Comparison of ENCODE assay signal across 30 cellular contexts in genomic region chrX:155957843-155958242, GRCh38. TPM values are rescaled to one million over a fixed set of nuclear protein-coding genes. Genes with fewer than 3 reads are reported as not detected.
"Had no signal": no experiment of that assay in that cellular context is flagged by ENCODE, and none has a peak within 500 bp of the region (broad histone marks: within the 10 kb centered on the region; RNA-seq: fewer than 3 reads in every experiment).

No MANE protein-coding gene starts in this region.

- H3K4me3 ChIP-seq: adrenal gland, ascending aorta, heart right ventricle, lower lobe of right lung, ovary, psoas muscle, skin epidermis, stomach, suprapubic skin, transverse colon, uterus had no signal

- H3K27ac Mint-ChIP-seq: activated CD8-positive, alpha-beta T cell treated with anti-CD3 and anti-CD28 coated beads, Interleukin-2, amount 10 ng/mL, durations not matched to agents 7 days and 5 days; activated naive CD8-positive, alpha-beta T cell; activated T-cell treated with anti-CD3 and anti-CD28 coated beads, Interleukin-2, amount 50 U/mL, for 24 hours; activated T-helper 17 cell treated with anti-CD3 and anti-CD28 coated beads, Interleukin-2, amount 50 U/mL, for 72 hours; immature natural killer cell; natural killer cell treated with Interleukin-12 subunit alpha and Interleukin-12 subunit beta and Interleukin-15 and Interleukin-18, amount 100 ng/mL, for 72 hours; stimulated activated effector memory CD8-positive, alpha-beta T cell treated with anti-CD3 and anti-CD28 coated beads, Interleukin-12 subunit alpha, Interleukin-12 subunit beta, amount 100 ng/mL, for 72 hours had no signal

- H3K27ac ChIP-seq: adrenal gland, ascending aorta, brain microvascular endothelial cell, epithelial cell of prostate, heart right ventricle, lower lobe of right lung, neutrophil, ovary, psoas muscle, skin epidermis, stomach, suprapubic skin, transverse colon, uterus had no signal

- ATAC-seq: activated CD8-positive, alpha-beta T cell treated with anti-CD3 and anti-CD28 coated beads, Interleukin-2, amount 10 ng/mL, durations not matched to agents 7 days and 5 days; activated T-helper 17 cell treated with anti-CD3 and anti-CD28 coated beads, Interleukin-2, amount 50 U/mL, for 72 hours; heart right ventricle; left lobe of liver; lower lobe of right lung; natural killer cell treated with Interleukin-12 subunit alpha and Interleukin-12 subunit beta and Interleukin-15 and Interleukin-18, amount 100 ng/mL, for 72 hours; psoas muscle; right cardiac atrium; stimulated activated effector memory CD8-positive, alpha-beta T cell treated with anti-CD3 and anti-CD28 coated beads, Interleukin-12 subunit alpha, Interleukin-12 subunit beta, amount 100 ng/mL, for 72 hours had no signal

- H3K36me3 ChIP-seq: adrenal gland, ascending aorta, brain microvascular endothelial cell, heart right ventricle, lower lobe of right lung, neutrophil, ovary, stomach, suprapubic skin, transverse colon, uterus had no signal

- H3K4me3 Mint-ChIP-seq: activated CD8-positive, alpha-beta T cell treated with anti-CD3 and anti-CD28 coated beads, Interleukin-2, amount 10 ng/mL, durations not matched to agents 7 days and 5 days; activated naive CD8-positive, alpha-beta T cell; activated T-cell treated with anti-CD3 and anti-CD28 coated beads, Interleukin-2, amount 50 U/mL, for 24 hours; activated T-helper 17 cell treated with anti-CD3 and anti-CD28 coated beads, Interleukin-2, amount 50 U/mL, for 72 hours; immature natural killer cell; natural killer cell treated with Interleukin-12 subunit alpha and Interleukin-12 subunit beta and Interleukin-15 and Interleukin-18, amount 100 ng/mL, for 72 hours; stimulated activated effector memory CD8-positive, alpha-beta T cell treated with anti-CD3 and anti-CD28 coated beads, Interleukin-12 subunit alpha, Interleukin-12 subunit beta, amount 100 ng/mL, for 72 hours had no signal

- H3K4me1 Mint-ChIP-seq: activated T-helper 17 cell treated with anti-CD3 and anti-CD28 coated beads, Interleukin-2, amount 50 U/mL, for 72 hours; immature natural killer cell; stimulated activated effector memory CD8-positive, alpha-beta T cell treated with anti-CD3 and anti-CD28 coated beads, Interleukin-12 subunit alpha, Interleukin-12 subunit beta, amount 100 ng/mL, for 72 hours had no signal

- H3K27me3 ChIP-seq: adrenal gland, ascending aorta, brain microvascular endothelial cell, neutrophil, ovary, stomach, suprapubic skin, transverse colon, uterus had no signal

- H3K4me1 ChIP-seq: adrenal gland, ascending aorta, heart right ventricle, lower lobe of right lung, psoas muscle, stomach, suprapubic skin, transverse colon, uterus had no signal

- DNase-seq: activated CD4-positive, alpha-beta T cell treated with anti-CD3 and anti-CD28 coated beads for 1 hour; activated CD4-positive, alpha-beta T cell treated with anti-CD3 and anti-CD28 coated beads, Interleukin-2, amount 50 U/mL, for 1 hour; activated CD8-positive, alpha-beta T cell treated with anti-CD3 and anti-CD28 coated beads, Interleukin-2, amount 10 ng/mL, durations not matched to agents 7 days and 5 days; activated T-cell treated with anti-CD3 and anti-CD28 coated beads, Interleukin-2, amount 50 U/mL, for 24 hours; adrenal gland; brain microvascular endothelial cell; central memory CD4-positive, alpha-beta T cell; heart right ventricle; immature natural killer cell; lower lobe of right lung; midbrain; ovary; psoas muscle; right cardiac atrium; stimulated activated CD4-positive, alpha-beta T cell treated with anti-CD3 and anti-CD28 coated beads, Interleukin-1b, Interleukin-23, amount 100 ng/mL, for 48 hours; stomach; transverse colon; uterus had no signal

- H3K9me3 Mint-ChIP-seq: activated T-cell treated with anti-CD3 and anti-CD28 coated beads, Interleukin-2, amount 50 U/mL, for 24 hours; activated T-helper 17 cell treated with anti-CD3 and anti-CD28 coated beads, Interleukin-2, amount 50 U/mL, for 72 hours; immature natural killer cell; natural killer cell treated with Interleukin-12 subunit alpha and Interleukin-12 subunit beta and Interleukin-15 and Interleukin-18, amount 100 ng/mL, for 72 hours; stimulated activated effector memory CD8-positive, alpha-beta T cell treated with anti-CD3 and anti-CD28 coated beads, Interleukin-12 subunit alpha, Interleukin-12 subunit beta, amount 100 ng/mL, for 72 hours had no signal

- H3K36me3 Mint-ChIP-seq: immature natural killer cell; natural killer cell treated with Interleukin-12 subunit alpha and Interleukin-12 subunit beta and Interleukin-15 and Interleukin-18, amount 100 ng/mL, for 72 hours; stimulated activated effector memory CD8-positive, alpha-beta T cell treated with anti-CD3 and anti-CD28 coated beads, Interleukin-12 subunit alpha, Interleukin-12 subunit beta, amount 100 ng/mL, for 72 hours had no signal

- H3K9me3 ChIP-seq: adrenal gland, ascending aorta, lower lobe of right lung, neutrophil, ovary, psoas muscle, suprapubic skin, transverse colon, uterus had no signal

RNA-seq across cellular contexts. Expression of gene IL9R, which starts 39.7 kb away (rescaled TPM):
- total RNA-seq: ascending aorta, fibroblast of villous mesenchyme, kidney epithelial cell, left lobe of liver had no signal
